ENCODE assay signal across 19 cellular contexts in genomic region chr2:224630659-224631550, GRCh38. TPM values are rescaled to one million over a fixed set of nuclear protein-coding genes. Genes with fewer than 3 reads are reported as not detected.
DNase-seq lines count a peak whose midpoint lies in the region; ATAC-seq, FAIRE-seq and TF ChIP-seq lines count a peak whose summit lies in the region.
"Had no signal": no experiment of that assay in that cellular context is flagged by ENCODE, and none has a peak within 500 bp of the region (broad histone marks: within the 10 kb centered on the region; RNA-seq: fewer than 3 reads in every experiment).

No MANE protein-coding gene starts in this region.

- H3K27ac ChIP-seq in breast epithelium (no peak overlapping the region), RWPE1 (no peak overlapping the region)
- H3K27ac ChIP-seq: 22Rv1 had no signal

- ATAC-seq in HG03442 (IDR thresholded peaks at IDR 0.05; ENCODE audit: unreplicated experiment) (no peak), GM18858 (IDR thresholded peaks at IDR 0.05; ENCODE audit: unreplicated experiment) (no peak)

- TF ChIP-seq CTCF in MCF 10A (IDR thresholded peaks at IDR 0.05; ENCODE audit: unreplicated experiment): no peak
- no peak for TF ChIP-seq CTCF in breast epithelium (IDR thresholded peaks at IDR 0.05)
- no peak for TF ChIP-seq CTCF in RWPE1 (conservative IDR thresholded peaks at IDR 0.05; ENCODE audit: low read depth)
- TF ChIP-seq CTCF in bronchial epithelial cell (IDR thresholded peaks at IDR 0.05; ENCODE audit: insufficient read depth, low read length, severe bottlenecking): no peak
- no peak for TF ChIP-seq CTCF in retinal pigment epithelial cell (conservative IDR thresholded peaks at IDR 0.05; ENCODE audit: low read depth, low read length)

- no peaks in the 10 kb centered on the region for H3K4me1 ChIP-seq in breast epithelium

- H3K4me3 ChIP-seq in breast epithelium (no peak overlapping the region), bronchial epithelial cell (ENCODE audit: low read depth, low read length) (no peak overlapping the region), retinal pigment epithelial cell (ENCODE audit: low read length) (no peak overlapping the region)

- DNase-seq in MCF 10A (ENCODE audit: unreplicated experiment): peak; percentile 46
- no peak for DNase-seq in breast epithelium (ENCODE audit: low spot score in 2 of 2)
- peak; percentile 10 for DNase-seq in RWPE1 (ENCODE audit: low spot score)
- peak; percentile 59 for DNase-seq in bronchial epithelial cell (ENCODE audit: low read depth)
- DNase-seq in retinal pigment epithelial cell (ENCODE audit: low read depth): peak; percentile 18
- DNase-seq in activated CD4-positive, alpha-beta T cell treated with anti-CD3 and anti-CD28 coated beads, Interleukin-2, amount 10 ng/mL, durations not matched to agents 24 days and 14 days: no peak
- DNase-seq: Calu3; CD4-positive, alpha-beta memory T cell; DMS79; NCI-H1105 treated with DMSO at 0.1 percent for 48 hours; NCI-H1694 treated with DMSO at 0.1 percent for 48 hours; NCI-H2107; NCI-H2227 treated with DMSO at 0.1 percent for 48 hours; NCI-H526 had no signal

- H3K27me3 ChIP-seq in breast epithelium (no peaks in the 10 kb centered on the region), bronchial epithelial cell (ENCODE audit: control insufficient read depth, insufficient read depth, low read length) (no peaks in the 10 kb centered on the region)

- no peaks in the 10 kb centered on the region for H3K36me3 Mint-ChIP-seq in MCF 10A (ENCODE audit: insufficient read depth, unreplicated experiment)
- no peaks in the 10 kb centered on the region for H3K36me3 Mint-ChIP-seq in activated CD4-positive, alpha-beta T cell treated with anti-CD3 and anti-CD28 coated beads, Interleukin-2, amount 10 ng/mL, durations not matched to agents 24 days and 14 days (ENCODE audit: low read depth)
- H3K36me3 Mint-ChIP-seq: CD4-positive, alpha-beta memory T cell had no signal

- intact Hi-C loops in MCF 10A (cut with micrococcal nuclease) (no loop called here), breast epithelium (cut with DNase I; ENCODE audit: low total_unique reads) (no loop called here)
- intact Hi-C loops in activated CD4-positive, alpha-beta T cell treated with anti-CD3 and anti-CD28 coated beads, Interleukin-2, amount 10 ng/mL, durations not matched to agents 24 days and 14 days (cut with micrococcal nuclease): no loop called here

- H3K9me3 ChIP-seq in breast epithelium: no peaks in the 10 kb centered on the region

- H3K36me3 ChIP-seq in breast epithelium: no peaks in the 10 kb centered on the region
- H3K36me3 ChIP-seq in bronchial epithelial cell (ENCODE audit: control insufficient read depth, insufficient read depth, low read length): no peaks in the 10 kb centered on the region

- FAIRE-seq in bronchial epithelial cell (lab: Jason Lieb, UNC): no peak
- FAIRE-seq: G401.6, H54 had no signal

- no TSS peak for BruUV-seq in MCF 10A (replicated peaks; lab: Mats Ljungman, UMichigan)

- H3K4me1 Mint-ChIP-seq in MCF 10A (ENCODE audit: insufficient read depth, unreplicated experiment): no peaks in the 10 kb centered on the region
- no peaks in the 10 kb centered on the region for H3K4me1 Mint-ChIP-seq in activated CD4-positive, alpha-beta T cell treated with anti-CD3 and anti-CD28 coated beads, Interleukin-2, amount 10 ng/mL, durations not matched to agents 24 days and 14 days
- H3K4me1 Mint-ChIP-seq: CD4-positive, alpha-beta memory T cell had no signal

- H3K4me3 Mint-ChIP-seq in MCF 10A (ENCODE audit: unreplicated experiment): no peak overlapping the region
- H3K4me3 Mint-ChIP-seq in activated CD4-positive, alpha-beta T cell treated with anti-CD3 and anti-CD28 coated beads, Interleukin-2, amount 10 ng/mL, durations not matched to agents 24 days and 14 days: no peak overlapping the region
- H3K4me3 Mint-ChIP-seq: CD4-positive, alpha-beta memory T cell had no signal

- TF ChIP-seq POLR2A in breast epithelium (IDR thresholded peaks at IDR 0.05): no peak

- H3K27ac Mint-ChIP-seq in MCF 10A (ENCODE audit: low read depth, unreplicated experiment): no peak overlapping the region
- H3K27ac Mint-ChIP-seq in activated CD4-positive, alpha-beta T cell treated with anti-CD3 and anti-CD28 coated beads, Interleukin-2, amount 10 ng/mL, durations not matched to agents 24 days and 14 days: no peak overlapping the region
- H3K27ac Mint-ChIP-seq: CD4-positive, alpha-beta memory T cell had no signal

- POLR2A ChIA-PET in MCF 10A (lab: Yijun Ruan, JAX) (no interaction called here), RWPE1 (lab: Yijun Ruan, JAX; ENCODE audit: low non-redundant PET) (no interaction called here)

- H3K9me3 Mint-ChIP-seq in MCF 10A (ENCODE audit: unreplicated experiment): no peaks in the 10 kb centered on the region
- H3K9me3 Mint-ChIP-seq in activated CD4-positive, alpha-beta T cell treated with anti-CD3 and anti-CD28 coated beads, Interleukin-2, amount 10 ng/mL, durations not matched to agents 24 days and 14 days: no peaks in the 10 kb centered on the region
- H3K9me3 Mint-ChIP-seq: CD4-positive, alpha-beta memory T cell had no signal

- CTCF ChIA-PET in MCF 10A (lab: Yijun Ruan, JAX): interaction anchor here (0.6 to 1.5 kb wide), 4 partner anchors 20 to 669 kb away, joined by 3 to 4 read pairs (median 4); no protein-coding TSS in a partner anchor
- CTCF ChIA-PET in RWPE1 (lab: Yijun Ruan, JAX): interaction anchor here (0.6 kb wide), 1 partner anchor 394 kb away, joined by 4 read pairs; no protein-coding TSS in a partner anchor

- H3K27me3 Mint-ChIP-seq in MCF 10A (ENCODE audit: insufficient read depth, unreplicated experiment): no peaks in the 10 kb centered on the region
- peaks cover 3% of the 10 kb centered on the region for H3K27me3 Mint-ChIP-seq in activated CD4-positive, alpha-beta T cell treated with anti-CD3 and anti-CD28 coated beads, Interleukin-2, amount 10 ng/mL, durations not matched to agents 24 days and 14 days

RNA-seq across cellular contexts. Expression of gene CUL3, which starts 45.7 kb away (rescaled TPM):
- total RNA-seq in MCF 10A (2022) (65.5 and 65.8 TPM in 2 replicates), breast epithelium (100 to 1,000 TPM in 1 of 3 donors, 10 to 100 TPM in 2; 71.2 to 111 (median 82.3) TPM), bronchial epithelial cell (53.7 and 91.9 TPM in 2 replicates)
- total RNA-seq in activated CD4-positive, alpha-beta T cell treated with anti-CD3 and anti-CD28 coated beads, Interleukin-2, amount 10 ng/mL, durations not matched to agents 24 days and 14 days: 92.6 and 97.3 TPM in 2 replicates

Comparison
In these comparisons a context has a peak if more than half of its experiments do, and no peak if none do; other contexts are left out.
1. DNase-seq: peak in MCF 10A (single experiment), RWPE1 (single experiment), bronchial epithelial cell (single experiment) and retinal pigment epithelial cell (single experiment); none in breast epithelium (0 of 2) and activated CD4-positive, alpha-beta T cell treated with anti-CD3 and anti-CD28 coated beads, Interleukin-2, amount 10 ng/mL, durations not matched to agents 24 days and 14 days (single experiment).